19 cellular contexts compared by ENCODE assay signal in the genomic region with DNA sequence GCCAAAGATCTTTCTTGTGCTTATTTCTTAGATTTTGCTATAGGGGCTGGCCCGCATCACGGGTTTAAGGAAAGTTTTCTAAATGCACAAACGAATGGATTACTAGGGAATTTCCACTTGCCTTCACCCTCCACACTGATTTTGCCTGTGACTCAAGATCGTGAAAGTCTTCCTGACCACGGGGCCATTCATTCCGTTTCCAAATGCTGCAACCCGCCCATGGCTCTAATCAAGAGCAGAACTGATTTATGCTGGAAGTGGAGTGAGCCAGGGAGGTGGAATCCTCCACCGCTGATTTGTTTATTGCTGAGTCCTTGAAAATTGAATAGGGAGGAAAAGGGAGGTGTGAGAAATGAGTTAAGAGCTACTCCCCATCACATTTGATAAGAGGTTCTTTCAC. TPM values are rescaled to one million over a fixed set of nuclear protein-coding genes. Genes with fewer than 3 reads are reported as not detected.
"Had no signal": no experiment of that assay in that cellular context is flagged by ENCODE, and none has a peak within 500 bp of the region (broad histone marks: within the 10 kb centered on the region; RNA-seq: fewer than 3 reads in every experiment).

No MANE protein-coding gene starts in this region.

- H3K9me3 Mint-ChIP-seq: activated T-cell treated with anti-CD3 and anti-CD28 coated beads, Interleukin-2, amount 50 U/mL, for 24 hours; natural killer cell; type B pancreatic cell had no signal

- H3K27ac Mint-ChIP-seq: activated T-cell treated with anti-CD3 and anti-CD28 coated beads, Interleukin-2, amount 50 U/mL, for 24 hours; natural killer cell; progenitor cell of endocrine pancreas; type B pancreatic cell had no signal

- H3K36me3 ChIP-seq: heart right ventricle, left ventricle myocardium inferior, sigmoid colon, uterus had no signal

- H3K27me3 ChIP-seq: sigmoid colon had no signal

- H3K4me1 ChIP-seq: heart right ventricle, left ventricle myocardium inferior, sigmoid colon, uterus had no signal

- H3K4me3 Mint-ChIP-seq: activated T-cell treated with anti-CD3 and anti-CD28 coated beads, Interleukin-2, amount 50 U/mL, for 24 hours; natural killer cell; type B pancreatic cell had no signal

- H3K4me1 Mint-ChIP-seq: natural killer cell had no signal

- H3K9me3 ChIP-seq: heart right ventricle, left ventricle myocardium inferior, sigmoid colon, uterus had no signal

- ATAC-seq: heart right ventricle; stimulated activated naive CD8-positive, alpha-beta T cell treated with anti-CD3 and anti-CD28 coated beads, Interleukin-15, Interleukin-2, amounts not matched to agents 100 U/mL and 50 U/mL, for 24 hours had no signal

- H3K36me3 Mint-ChIP-seq: natural killer cell, type B pancreatic cell had no signal

- H3K27me3 Mint-ChIP-seq: progenitor cell of endocrine pancreas had no signal

- DNase-seq: activated gamma-delta T cell treated with Interleukin-2 at 50 U/mL for 16 hours, cortex of kidney, left ventricle myocardium inferior, natural killer cell, sigmoid colon had no signal

- H3K27ac ChIP-seq: heart right ventricle, left ventricle myocardium inferior, sigmoid colon, SK-N-MC, uterus, VCaP had no signal

- H3K4me3 ChIP-seq: heart right ventricle, left ventricle myocardium inferior, lung, sigmoid colon, SK-N-MC, uterus had no signal

RNA-seq across cellular contexts. Expression of a gene that starts 52.4 kb away (rescaled TPM):
- total RNA-seq: endothelial cell of umbilical vein; glomerular endothelial cell; heart right ventricle; left ventricle myocardium inferior; natural killer cell; osteocyte; subcutaneous adipose tissue; T-helper 1 cell treated with Interleukin-12 subunit alpha and Interleukin-12 subunit beta and Interleukin-4 antibody, amounts not matched to agents 30 ng/mL and 1 ng/mL, for 36 hours had no signal
- polyA plus RNA-seq: endothelial cell of umbilical vein, heart right ventricle had no signal
